Comparison of ENCODE assay signal across 9 cellular contexts in genomic region chr7:5701085-5701914, GRCh38.
DNase-seq lines count a peak whose midpoint lies in the region; ATAC-seq and TF ChIP-seq lines count a peak whose summit lies in the region.
"Had no signal": no experiment of that assay in that cellular context is flagged by ENCODE, and none has a peak within 500 bp of the region (broad histone marks: within the 10 kb centered on the region; RNA-seq: fewer than 3 reads in every experiment).

No MANE protein-coding gene starts in this region.

- H3K4me3 Mint-ChIP-seq in naive thymus-derived CD4-positive, alpha-beta T cell, result peak overlapping the region; percentile 32 to 94 (median 69)

- peaks cover 28% of the 10 kb centered on the region for H3K36me3 ChIP-seq in IMR-90 (ENCODE audit: control insufficient read depth, insufficient read depth, low read length)
- H3K36me3 ChIP-seq in naive thymus-derived CD4-positive, alpha-beta T cell (ENCODE audit: control insufficient read depth in 2 of 3, insufficient read depth in 3 of 3, low read length in 3 of 3), result peaks cover 0 to 10% (median 0%) of the 10 kb centered on the region in 3 experiments
- H3K36me3 ChIP-seq in thymus (ENCODE audit: control insufficient read depth, insufficient read depth), result peaks cover 10% of the 10 kb centered on the region

- DNase-seq in A172 (ENCODE audit: low spot score) (peak; percentile 85), IMR-90 (peak; percentile 66), germinal center (ENCODE audit: low spot score) (no peak), NCI-H2227 (lab: John Stamatoyannopoulos, UW; ENCODE audit: unreplicated experiment) (no peak), SHP77 (lab: John Stamatoyannopoulos, UW) (no peak)
- DNase-seq in activated naive CD4-positive, alpha-beta T cell treated with Interleukin-2 at 50 U/mL for 16 hours, result peak; percentile 72
- DNase-seq in naive thymus-derived CD4-positive, alpha-beta T cell, result peak in 7 of 9 donors; percentile 44 to 83 (median 60)
- DNase-seq: DND-41 had no signal

- H3K4me1 ChIP-seq in IMR-90 (ENCODE audit: control insufficient read depth, insufficient read depth, low read length) (peaks cover 40% of the 10 kb centered on the region), thymus (ENCODE audit: control insufficient read depth, insufficient read depth, low read length) (peaks cover 38% of the 10 kb centered on the region)
- H3K4me1 ChIP-seq in naive thymus-derived CD4-positive, alpha-beta T cell (ENCODE audit: control insufficient read depth in 2 of 2, insufficient read depth in 2 of 2, low read length in 2 of 2), result peaks cover 25 to 60% of the 10 kb centered on the region in 2 donors

- H3K4ac ChIP-seq in IMR-90 (ENCODE audit: low read depth, low read length), result peak overlapping the region; percentile 61

- H3K36me3 Mint-ChIP-seq in naive thymus-derived CD4-positive, alpha-beta T cell, result peaks cover 2 to 38% (median 6%) of the 10 kb centered on the region in 5 donors

- H4K8ac ChIP-seq in IMR-90 (ENCODE audit: low read depth in 2 of 2, low read length in 2 of 2), result no peak overlapping the region

- no TSS peak for BruUV-seq in IMR-90 (replicated peaks; lab: Mats Ljungman, UMichigan)

- peaks cover 3% of the 10 kb centered on the region; the same call in 1 of the 2 replicates for H4K20me1 ChIP-seq in IMR-90 (ENCODE audit: insufficient read depth, low read length)

- H3K27ac Mint-ChIP-seq in naive thymus-derived CD4-positive, alpha-beta T cell, result peak overlapping the region; percentile 79 to 94 (median 91)

- no peak for ATAC-seq in IMR-90 (ENCODE audit: low read depth)
- peak; percentile 64 for ATAC-seq in naive thymus-derived CD4-positive, alpha-beta T cell

- H2BK5ac ChIP-seq in IMR-90 (ENCODE audit: low read depth, low read length, poor library complexity, severe bottlenecking), result peak overlapping the region; percentile 30

- peaks cover 54 to 72% (median 67%) of the 10 kb centered on the region in 7 donors for H3K4me1 Mint-ChIP-seq in naive thymus-derived CD4-positive, alpha-beta T cell

- no peak overlapping the region for H3K4me2 ChIP-seq in IMR-90 (ENCODE audit: low read depth, low read length)

- H4K91ac ChIP-seq in IMR-90 (ENCODE audit: insufficient read depth, low read depth, low read length), result no peak overlapping the region; the same call in 1 of the 2 replicates

- no peak overlapping the region; the same call in 1 of the 2 replicates for H3K14ac ChIP-seq in IMR-90 (replicated peaks; ENCODE audit: low read depth, low read length)

- WGBS in IMR-90 (ENCODE audit: extremely low coverage in 2 of 2, insufficient read length in 1 of 2), 2 experiments, result 76% methylated on average over 2 of the region's 14 CpGs; no CpG with 5 or more reads in 1 of the 2 experiments
- 62% methylated on average over 14 of the region's 14 CpGs for WGBS in thymus

- TF ChIP-seq POLR2A in IMR-90 (IDR thresholded peaks at IDR 0.05; ENCODE audit: low read depth, low read length), result no peak

- peak overlapping the region; percentile 26 for H2AK9ac ChIP-seq in IMR-90 (replicated peaks; ENCODE audit: low read depth, low read length, poor library complexity)

- H4K5ac ChIP-seq in IMR-90 (ENCODE audit: low read depth, low read length), result peak overlapping the region; percentile 18; the same call in 1 of the 2 replicates

- in situ Hi-C loops in IMR-90 (cut with MboI; ENCODE audit: low sequenced_read_pairs), result no loop called here

- POLR2A ChIA-PET in IMR-90 (lab: Charles Lee; ENCODE audit: unreplicated experiment), result no interaction called here
- POLR2A ChIA-PET in naive thymus-derived CD4-positive, alpha-beta T cell (lab: Charles Lee), result interaction anchor here (0.5 to 13.8 kb wide), 7 partner anchors 10 to 305 kb away, joined by 3 to 177 read pairs (median 3); no protein-coding TSS in a partner anchor

- H3K9me3 ChIP-seq in IMR-90 (ENCODE audit: control insufficient read depth, insufficient read depth, low read length) (no peaks in the 10 kb centered on the region), thymus (ENCODE audit: control insufficient read depth) (no peaks in the 10 kb centered on the region)
- no peaks in the 10 kb centered on the region for H3K9me3 ChIP-seq in naive thymus-derived CD4-positive, alpha-beta T cell (ENCODE audit: control insufficient read depth in 2 of 3, low read length in 3 of 3)

- H2BK15ac ChIP-seq in IMR-90 (ENCODE audit: low read depth, low read length), result peak overlapping the region; percentile 34; the same call in 2 of the 3 replicates

- H3K27me3 ChIP-seq in IMR-90 (ENCODE audit: control insufficient read depth, insufficient read depth, low read length) (no peaks in the 10 kb centered on the region), thymus (ENCODE audit: control insufficient read depth, insufficient read depth) (no peaks in the 10 kb centered on the region)
- H3K27me3 ChIP-seq in naive thymus-derived CD4-positive, alpha-beta T cell (ENCODE audit: control insufficient read depth in 2 of 2, insufficient read depth in 2 of 2, low read length in 2 of 2), result no peaks in the 10 kb centered on the region

- peaks cover 0 to 6% (median 0%) of the 10 kb centered on the region in 5 donors for H3K27me3 Mint-ChIP-seq in naive thymus-derived CD4-positive, alpha-beta T cell

- no peak overlapping the region for H3K56ac ChIP-seq in IMR-90 (ENCODE audit: extremely low read depth, insufficient read depth, low read length)

- TF ChIP-seq CTCF in IMR-90 (conservative IDR thresholded peaks at IDR 0.05; ENCODE audit: low read depth, low read length), result no peak

- no peak overlapping the region for H3K9ac ChIP-seq in IMR-90 (ENCODE audit: low read depth, low read length)

- dilution Hi-C loops in IMR-90 (cut with HindIII; ENCODE audit: low sequenced_read_pairs, unreplicated experiment), result no loop called here

- H3K18ac ChIP-seq in IMR-90 (ENCODE audit: low read depth, low read length), result peak overlapping the region; percentile 13; the same call in 1 of the 2 replicates

- no peak overlapping the region for H3K27ac ChIP-seq in IMR-90 (ENCODE audit: insufficient read depth, low read length)
- peak overlapping the region; percentile 57 for H3K27ac ChIP-seq in naive thymus-derived CD4-positive, alpha-beta T cell (ENCODE audit: low read depth, low read length)
- peak overlapping the region; percentile 58 for H3K27ac ChIP-seq in thymus (ENCODE audit: low read depth)

- H3K9me1 ChIP-seq in IMR-90 (ENCODE audit: insufficient read depth, low read length), result peaks cover 33% of the 10 kb centered on the region

- 0 out of 2 replicates have a peak overlapping the region, but pooled peaks have one; percentile 27 for H2BK20ac ChIP-seq in IMR-90 (ENCODE audit: low read depth, low read length)

- H3K79me1 ChIP-seq in IMR-90 (ENCODE audit: low read depth in 1 of 2, low read length in 2 of 2), result peaks cover 45 to 68% of the 10 kb centered on the region in 2 experiments

- H3K9me3 Mint-ChIP-seq in naive thymus-derived CD4-positive, alpha-beta T cell, result no peaks in the 10 kb centered on the region

- TF ChIP-seq RAD21 in IMR-90 (IDR thresholded peaks at IDR 0.05; ENCODE audit: low read length), result no peak

- CTCF ChIA-PET in IMR-90 (lab: Yijun Ruan, JAX), result interaction anchor here (1.2 kb wide), 1 partner anchor 23 kb away, joined by 3 read pairs; no protein-coding TSS in a partner anchor
- CTCF ChIA-PET in naive thymus-derived CD4-positive, alpha-beta T cell (lab: Charles Lee), result interaction anchor here (0.6 to 7.3 kb wide), 15 partner anchors 11 to 334 kb away, joined by 3 to 49 read pairs (median 4); no protein-coding TSS in a partner anchor

- H2BK120ac ChIP-seq in IMR-90 (ENCODE audit: low read depth, low read length), result peak overlapping the region; percentile 38; the same call in 1 of the 2 replicates

- H2AK5ac ChIP-seq in IMR-90 (ENCODE audit: low read depth, low read length), result peak overlapping the region; percentile 72

- H3K4me3 ChIP-seq in IMR-90 (ENCODE audit: insufficient read depth, low read depth, low read length), result no peak overlapping the region
- H3K4me3 ChIP-seq in naive thymus-derived CD4-positive, alpha-beta T cell (ENCODE audit: low read length), result no peak overlapping the region
- H3K4me3 ChIP-seq in thymus (ENCODE audit: low read length), result no peak overlapping the region

- no peak overlapping the region for H3K23ac ChIP-seq in IMR-90 (ENCODE audit: low read depth, low read length)

- H2AFZ ChIP-seq in IMR-90 (replicated peaks; ENCODE audit: low read length, poor library complexity), result no peak overlapping the region

- intact Hi-C loops in IMR-90 (cut with micrococcal nuclease), result no loop called here
- intact Hi-C loops in naive thymus-derived CD4-positive, alpha-beta T cell (cut with micrococcal nuclease), result loop anchor here (1.0 to 10.0 kb wide), 5 partner anchors 12 to 456 kb away; no protein-coding TSS in a partner anchor

TF ChIP-seq in IMR-90, 13 proteins besides CTCF, POLR2A, EP300 and RAD21:
- peak; percentile 85 for TF ChIP-seq FOS (IDR thresholded peaks at IDR 0.05; ENCODE audit: low read depth, low read length)
- no peak for TF ChIP-seq MAZ (IDR thresholded peaks at IDR 0.05; ENCODE audit: borderline replicate concordance, low read depth, low read length)

Comparison
In these comparisons a context has a peak if more than half of its experiments do, and no peak if none do; other contexts are left out.
1. DNase-seq: peak in A172 (single experiment), IMR-90 (single experiment), activated naive CD4-positive, alpha-beta T cell treated with Interleukin-2 at 50 U/mL for 16 hours (single experiment) and naive thymus-derived CD4-positive, alpha-beta T cell (7 of 9); none in germinal center (single experiment), NCI-H2227 (single experiment) and SHP77 (0 of 2).